In the genomic region with DNA sequence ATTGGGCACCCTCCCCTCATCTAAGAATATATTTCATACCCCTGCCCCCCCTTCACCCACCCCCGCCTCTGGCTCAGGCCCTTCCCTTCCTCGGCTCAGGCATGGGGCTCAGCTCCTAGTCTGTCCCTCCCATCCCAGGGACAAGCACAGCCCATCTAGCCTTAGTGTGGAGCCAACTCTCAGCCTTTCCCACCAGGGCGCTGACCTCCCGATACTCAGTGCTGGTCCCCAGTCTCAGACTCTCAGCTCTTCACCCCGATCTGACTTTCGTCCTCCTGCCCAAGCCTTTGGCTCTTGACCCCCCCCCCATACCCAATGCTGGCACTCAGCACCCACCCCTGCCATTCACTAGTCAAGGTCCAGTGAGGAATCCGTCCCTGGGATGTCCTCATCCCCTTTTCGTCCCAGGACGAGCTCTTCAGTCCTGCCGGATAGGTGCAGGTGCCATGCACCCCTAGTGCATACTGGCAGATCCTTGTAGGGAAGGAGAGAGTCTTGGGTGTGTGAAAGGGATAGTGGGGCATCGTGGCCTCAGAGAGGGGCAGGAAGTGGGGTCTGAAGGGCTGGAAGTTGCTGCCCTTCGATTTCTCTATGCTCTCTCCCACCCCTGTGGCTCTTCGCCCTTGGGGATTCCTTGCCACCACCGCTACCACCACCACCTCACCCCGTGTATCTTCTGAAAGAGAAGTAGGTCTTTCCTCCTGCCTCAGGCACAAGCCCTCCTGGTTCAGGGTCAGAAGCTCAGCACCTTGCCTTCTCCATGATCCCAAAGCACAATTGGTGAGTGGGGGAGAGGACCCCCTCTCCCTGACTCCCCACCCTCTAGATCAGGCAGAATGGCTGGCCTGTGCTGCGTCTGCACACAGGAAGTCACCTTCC, we compare ENCODE assay signal across 11 cellular contexts. TPM values are rescaled to one million over a fixed set of nuclear protein-coding genes. Genes with fewer than 3 reads are reported as not detected.
DNase-seq lines count a peak whose midpoint lies in the region; ATAC-seq and TF ChIP-seq lines count a peak whose summit lies in the region.
"Had no signal": no experiment of that assay in that cellular context is flagged by ENCODE, and none has a peak within 500 bp of the region (broad histone marks: within the 10 kb centered on the region; RNA-seq: fewer than 3 reads in every experiment).

No MANE protein-coding gene starts in this region.

- TF ChIP-seq CTCF in activated B cell treated with CpG ODN at 0.5 μM for 24 hours (IDR thresholded peaks at IDR 0.05), result no peak

- no peak for DNase-seq in activated naive CD4-positive, alpha-beta T cell treated with anti-CD3 and anti-CD28 coated beads for 36 hours
- no peak for DNase-seq in activated naive CD4-positive, alpha-beta T cell (lab: John Stamatoyannopoulos, UW)
- DNase-seq in activated B cell treated with CpG ODN at 0.5 μM for 24 hours (no peak), DMS 273 (lab: John Stamatoyannopoulos, UW; ENCODE audit: unreplicated experiment) (no peak), NCI-H1436 treated with DMSO at 0.1 percent for 48 hours (lab: John Stamatoyannopoulos, UW) (no peak)
- no peak for DNase-seq in stimulated activated CD4-positive, alpha-beta T cell treated with anti-CD3 and anti-CD28 coated beads, Interleukin-1b, Interleukin-23, amount 100 ng/mL, for 48 hours
- DNase-seq: Kasumi-1; NCI-H526; stimulated activated CD4-positive, alpha-beta T cell treated with anti-CD3 and anti-CD28 coated beads, Interleukin-2, amount 100 ng/mL, for 48 hours had no signal

- no peaks in the 10 kb centered on the region for H3K36me3 ChIP-seq in iPS-15b (ENCODE audit: control insufficient read depth, insufficient read depth, low read length)

- H3K4me3 Mint-ChIP-seq in activated naive CD4-positive, alpha-beta T cell treated with anti-CD3 and anti-CD28 coated beads for 36 hours, result peak overlapping the region; percentile 69
- H3K4me3 Mint-ChIP-seq in activated B cell treated with CpG ODN at 0.5 μM for 24 hours, result peak overlapping the region; percentile 73
- peak overlapping the region; percentile 79 for H3K4me3 Mint-ChIP-seq in stimulated activated memory B cell treated with anti-CD40 and anti-IgM and Interleukin-4, amounts not matched to agents 10 μg/mL and 1 μg/mL and 100 μg/mL, for 72 hours

- H3K27ac Mint-ChIP-seq in activated naive CD4-positive, alpha-beta T cell treated with anti-CD3 and anti-CD28 coated beads for 36 hours, result no peak overlapping the region
- no peak overlapping the region for H3K27ac Mint-ChIP-seq in activated B cell treated with CpG ODN at 0.5 μM for 24 hours
- no peak overlapping the region for H3K27ac Mint-ChIP-seq in stimulated activated memory B cell treated with anti-CD40 and anti-IgM and Interleukin-4, amounts not matched to agents 10 μg/mL and 1 μg/mL and 100 μg/mL, for 72 hours

- H3K4me1 ChIP-seq in iPS-15b (ENCODE audit: control insufficient read depth, insufficient read depth, low read length), result peaks cover 3% of the 10 kb centered on the region

- intact Hi-C loops in activated naive CD4-positive, alpha-beta T cell treated with anti-CD3 and anti-CD28 coated beads for 36 hours (cut with micrococcal nuclease), result no loop called here
- intact Hi-C loops in activated B cell treated with CpG ODN at 0.5 μM for 24 hours (cut with micrococcal nuclease), result no loop called here

- ATAC-seq in activated B cell treated with CpG ODN at 0.5 μM for 24 hours (ENCODE audit: low read depth), result no peak
- no peak for ATAC-seq in stimulated activated memory B cell treated with anti-CD40 and anti-IgM and Interleukin-4, amounts not matched to agents 10 μg/mL and 1 μg/mL and 100 μg/mL, for 72 hours

- POLR2A ChIA-PET in activated B cell treated with CpG ODN at 0.5 μM for 24 hours (lab: Charles Lee), result no interaction called here

- H3K27me3 Mint-ChIP-seq in activated naive CD4-positive, alpha-beta T cell treated with anti-CD3 and anti-CD28 coated beads for 36 hours (ENCODE audit: low read depth), result peaks cover 33% of the 10 kb centered on the region
- H3K27me3 Mint-ChIP-seq in activated B cell treated with CpG ODN at 0.5 μM for 24 hours, result peaks cover 36% of the 10 kb centered on the region
- H3K27me3 Mint-ChIP-seq in stimulated activated memory B cell treated with anti-CD40 and anti-IgM and Interleukin-4, amounts not matched to agents 10 μg/mL and 1 μg/mL and 100 μg/mL, for 72 hours, result peaks cover 41% of the 10 kb centered on the region

- H3K27me3 ChIP-seq in iPS-15b (ENCODE audit: control insufficient read depth, insufficient read depth, low read length), result peaks cover 53% of the 10 kb centered on the region

- no peaks in the 10 kb centered on the region for H3K36me3 Mint-ChIP-seq in activated naive CD4-positive, alpha-beta T cell treated with anti-CD3 and anti-CD28 coated beads for 36 hours (ENCODE audit: low read depth)
- H3K36me3 Mint-ChIP-seq in activated B cell treated with CpG ODN at 0.5 μM for 24 hours (ENCODE audit: low read depth), result no peaks in the 10 kb centered on the region
- no peaks in the 10 kb centered on the region for H3K36me3 Mint-ChIP-seq in stimulated activated memory B cell treated with anti-CD40 and anti-IgM and Interleukin-4, amounts not matched to agents 10 μg/mL and 1 μg/mL and 100 μg/mL, for 72 hours

- no peaks in the 10 kb centered on the region for H3K9me3 ChIP-seq in iPS-15b (ENCODE audit: control insufficient read depth, insufficient read depth, low read length)

- H3K9me3 Mint-ChIP-seq in activated naive CD4-positive, alpha-beta T cell treated with anti-CD3 and anti-CD28 coated beads for 36 hours, result no peaks in the 10 kb centered on the region
- no peaks in the 10 kb centered on the region for H3K9me3 Mint-ChIP-seq in activated B cell treated with CpG ODN at 0.5 μM for 24 hours
- H3K9me3 Mint-ChIP-seq in stimulated activated memory B cell treated with anti-CD40 and anti-IgM and Interleukin-4, amounts not matched to agents 10 μg/mL and 1 μg/mL and 100 μg/mL, for 72 hours, result no peaks in the 10 kb centered on the region

- H3K9ac ChIP-seq in iPS-15b (ENCODE audit: low read depth, low read length), result no peak overlapping the region

- H3K4me3 ChIP-seq in iPS-15b (ENCODE audit: low read depth, low read length), result peak overlapping the region; percentile 53

- CTCF ChIA-PET in activated naive CD4-positive, alpha-beta T cell treated with anti-CD3 and anti-CD28 coated beads for 36 hours (lab: Charles Lee), result interaction anchor here (0.7 to 17.6 kb wide), 16 partner anchors 7 to 293 kb away, joined by 3 to 445 read pairs (median 6); no protein-coding TSS in a partner anchor
- CTCF ChIA-PET in activated B cell treated with CpG ODN at 0.5 μM for 24 hours (lab: Charles Lee), result interaction anchor here (1.0 to 3.3 kb wide), 5 partner anchors 8 to 313 kb away, joined by 4 to 29 read pairs (median 6); no protein-coding TSS in a partner anchor

- H3K4me1 Mint-ChIP-seq in activated naive CD4-positive, alpha-beta T cell treated with anti-CD3 and anti-CD28 coated beads for 36 hours (ENCODE audit: low read depth), result peaks cover 10% of the 10 kb centered on the region
- peaks cover 10% of the 10 kb centered on the region for H3K4me1 Mint-ChIP-seq in activated B cell treated with CpG ODN at 0.5 μM for 24 hours
- H3K4me1 Mint-ChIP-seq in stimulated activated memory B cell treated with anti-CD40 and anti-IgM and Interleukin-4, amounts not matched to agents 10 μg/mL and 1 μg/mL and 100 μg/mL, for 72 hours, result peaks cover 10% of the 10 kb centered on the region

RNA-seq across cellular contexts. Expression of a gene that starts 2.4 kb away (rescaled TPM):
- total RNA-seq in activated naive CD4-positive, alpha-beta T cell treated with anti-CD3 and anti-CD28 coated beads for 36 hours, result not detected
- not detected in 2 replicates for total RNA-seq in activated B cell treated with CpG ODN at 0.5 μM for 24 hours
